Comparison of ENCODE assay signal across 19 cellular contexts in genomic region chr1:110465038-110465813, GRCh38. TPM values are rescaled to one million over a fixed set of nuclear protein-coding genes. Genes with fewer than 3 reads are reported as not detected.
DNase-seq lines count a peak whose midpoint lies in the region; ATAC-seq, FAIRE-seq and TF ChIP-seq lines count a peak whose summit lies in the region.
"Had no signal": no experiment of that assay in that cellular context is flagged by ENCODE, and none has a peak within 500 bp of the region (broad histone marks: within the 10 kb centered on the region; RNA-seq: fewer than 3 reads in every experiment).

No MANE protein-coding gene starts in this region.

- H3K27me3 Mint-ChIP-seq in neural progenitor cell (ENCODE audit: insufficient read depth, low read depth) (peaks cover 8% of the 10 kb centered on the region), CD14-positive monocyte (ENCODE audit: low read depth in 3 of 3) (peaks cover 2 to 5% (median 4%) of the 10 kb centered on the region in 3 donors)

- H3K27ac Mint-ChIP-seq in neural progenitor cell: peak overlapping the region; percentile 78
- peak overlapping the region in 1 of 7 donors; percentile 52 for H3K27ac Mint-ChIP-seq in CD14-positive monocyte
- H3K27ac Mint-ChIP-seq: activated CD4-positive, alpha-beta T cell treated with anti-CD3 and anti-CD28 coated beads for 36 hours; activated naive CD4-positive, alpha-beta T cell treated with anti-CD3 and anti-CD28 coated beads for 36 hours; immature natural killer cell had no signal

- TF ChIP-seq CTCF in DND-41 (IDR thresholded peaks at IDR 0.05; ENCODE audit: borderline replicate concordance, extremely low read depth, low read length, poor library complexity, severe bottlenecking): peak; percentile 10
- no peak for TF ChIP-seq CTCF in bronchial epithelial cell (IDR thresholded peaks at IDR 0.05; ENCODE audit: insufficient read depth, low read length, severe bottlenecking)
- TF ChIP-seq CTCF in neural progenitor cell (IDR thresholded peaks at IDR 0.05): no peak
- no peak for TF ChIP-seq CTCF in CD14-positive monocyte (IDR thresholded peaks at IDR 0.05)

- no peak overlapping the region for H3K27ac ChIP-seq in DND-41 (ENCODE audit: low read length)
- no peak overlapping the region for H3K27ac ChIP-seq in neural progenitor cell
- H3K27ac ChIP-seq: colonic mucosa, right atrium auricular region had no signal

- H3K4me3 ChIP-seq in DND-41 (ENCODE audit: low read depth in 1 of 2, low read length in 2 of 2) (no peak overlapping the region), bronchial epithelial cell (ENCODE audit: low read depth, low read length) (no peak overlapping the region), neural progenitor cell (no peak overlapping the region)
- H3K4me3 ChIP-seq: colonic mucosa, right atrium auricular region had no signal

- intact Hi-C loops in CD14-positive monocyte (cut with micrococcal nuclease): loop anchor here in 1 of 2 donors (10.0 kb wide), 1 partner anchor 150 kb away; no protein-coding TSS in a partner anchor

- H3K4me2 ChIP-seq in DND-41 (ENCODE audit: insufficient read depth, low read length): no peak overlapping the region
- H3K4me2 ChIP-seq in neural progenitor cell: no peak overlapping the region

- peaks cover 8% of the 10 kb centered on the region for H3K4me1 Mint-ChIP-seq in neural progenitor cell
- H3K4me1 Mint-ChIP-seq in CD14-positive monocyte: no peaks in the 10 kb centered on the region
- H3K4me1 Mint-ChIP-seq: activated CD4-positive, alpha-beta T cell treated with anti-CD3 and anti-CD28 coated beads for 36 hours; immature natural killer cell; neural crest cell had no signal

- no peaks in the 10 kb centered on the region for H3K9me3 Mint-ChIP-seq in neural progenitor cell
- H3K9me3 Mint-ChIP-seq in CD14-positive monocyte: no peaks in the 10 kb centered on the region
- H3K9me3 Mint-ChIP-seq: activated naive CD4-positive, alpha-beta T cell treated with anti-CD3 and anti-CD28 coated beads for 36 hours; immature natural killer cell; neural crest cell had no signal

- H4K20me1 ChIP-seq in DND-41 (ENCODE audit: insufficient read depth, low read length) (no peaks in the 10 kb centered on the region), neural progenitor cell (ENCODE audit: low read depth) (no peaks in the 10 kb centered on the region)

- H3K4me1 ChIP-seq in DND-41 (ENCODE audit: insufficient read depth, low read length) (no peaks in the 10 kb centered on the region), neural progenitor cell (peaks cover 3% of the 10 kb centered on the region)
- H3K4me1 ChIP-seq: colonic mucosa had no signal

- H3K9ac ChIP-seq in DND-41 (ENCODE audit: low read depth, low read length) (no peak overlapping the region), neural progenitor cell (no peak overlapping the region)

- H3K36me3 ChIP-seq in DND-41 (ENCODE audit: insufficient read depth, low read length) (no peaks in the 10 kb centered on the region), bronchial epithelial cell (ENCODE audit: control insufficient read depth, insufficient read depth, low read length) (no peaks in the 10 kb centered on the region), neural progenitor cell (no peaks in the 10 kb centered on the region)
- H3K36me3 ChIP-seq: colonic mucosa, right atrium auricular region had no signal

- H3K79me2 ChIP-seq in DND-41 (ENCODE audit: insufficient read depth, low read length) (no peaks in the 10 kb centered on the region), neural progenitor cell (ENCODE audit: low read depth) (no peaks in the 10 kb centered on the region)

- TF ChIP-seq POLR2A in GM12892 (IDR thresholded peaks at IDR 0.05; ENCODE audit: low read depth, low read length): no peak

- H3K4me3 Mint-ChIP-seq in neural progenitor cell: no peak overlapping the region
- no peak overlapping the region for H3K4me3 Mint-ChIP-seq in CD14-positive monocyte
- H3K4me3 Mint-ChIP-seq: activated CD4-positive, alpha-beta T cell treated with anti-CD3 and anti-CD28 coated beads for 36 hours; activated naive CD4-positive, alpha-beta T cell treated with anti-CD3 and anti-CD28 coated beads for 36 hours; immature natural killer cell; neural crest cell had no signal

- DNase-seq in DND-41 (no peak), NCI-H524 (lab: John Stamatoyannopoulos, UW) (peak; percentile 75 to 86), bronchial epithelial cell (ENCODE audit: low read depth) (peak; percentile 79), neural progenitor cell (ENCODE audit: low spot score) (no peak), GM12892 (ENCODE audit: insufficient read length) (no peak), CD14-positive monocyte (ENCODE audit: low spot score) (no peak), OCI-M1 (lab: John Stamatoyannopoulos, UW) (no peak)
- DNase-seq: activated CD4-positive, alpha-beta T cell treated with anti-CD3 and anti-CD28 coated beads for 36 hours; activated CD8-positive, alpha-beta memory T cell treated with anti-CD3 and anti-CD28 coated beads, Interleukin-2, amount 50 U/mL, for 48 hours; activated naive CD4-positive, alpha-beta T cell treated with anti-CD3 and anti-CD28 coated beads for 36 hours; colonic mucosa; immature natural killer cell; stimulated activated CD4-positive, alpha-beta T cell treated with anti-CD3 and anti-CD28 coated beads, Interleukin-1b, Interleukin-23, amount 100 ng/mL, for 48 hours; substantia nigra; T1000 had no signal

- FAIRE-seq in bronchial epithelial cell (lab: Jason Lieb, UNC) (no peak), GM12892 (lab: Jason Lieb, UNC) (no peak)

- ATAC-seq in DND-41 (ENCODE audit: insufficient read depth, low read depth) (no peak), GM21381 (IDR thresholded peaks at IDR 0.05; ENCODE audit: unreplicated experiment) (no peak)
- ATAC-seq: activated CD4-positive, alpha-beta T cell treated with anti-CD3 and anti-CD28 coated beads for 36 hours had no signal

- no peaks in the 10 kb centered on the region for H3F3A ChIP-seq in neural progenitor cell (ENCODE audit: low read depth)

- no peaks in the 10 kb centered on the region for H3K9me3 ChIP-seq in DND-41 (ENCODE audit: insufficient read depth, low read length, severe bottlenecking)
- H3K9me3 ChIP-seq in neural progenitor cell (ENCODE audit: low read depth): no peaks in the 10 kb centered on the region
- H3K9me3 ChIP-seq: colonic mucosa, right atrium auricular region had no signal

- peaks cover 24% of the 10 kb centered on the region for H3K27me3 ChIP-seq in DND-41 (ENCODE audit: insufficient read depth, low read length, poor library complexity)
- H3K27me3 ChIP-seq in bronchial epithelial cell (ENCODE audit: control insufficient read depth, insufficient read depth, low read length): no peaks in the 10 kb centered on the region
- no peaks in the 10 kb centered on the region for H3K27me3 ChIP-seq in neural progenitor cell
- H3K27me3 ChIP-seq: colonic mucosa, right atrium auricular region had no signal

- H3K36me3 Mint-ChIP-seq in neural progenitor cell (no peaks in the 10 kb centered on the region), CD14-positive monocyte (no peaks in the 10 kb centered on the region)
- H3K36me3 Mint-ChIP-seq: immature natural killer cell had no signal

- H2AFZ ChIP-seq in DND-41 (ENCODE audit: low read depth, low read length) (no peak overlapping the region), neural progenitor cell (replicated peaks) (no peak overlapping the region)

RNA-seq across cellular contexts. Expression of gene PROK1, which starts 14.3 kb away (rescaled TPM):
- total RNA-seq in bronchial epithelial cell: not detected in 2 replicates
- total RNA-seq in neural progenitor cell (ENCODE audit: low replicate concordance): 0.12 TPM in 1 of 2 replicates, not detected in the other
- not detected for polyA plus RNA-seq in GM12892 (2012; ENCODE audit: missing spikeins)
- not detected for polyA plus RNA-seq in CD14-positive monocyte
- total RNA-seq: activated CD4-positive, alpha-beta T cell treated with anti-CD3 and anti-CD28 coated beads for 36 hours; activated naive CD4-positive, alpha-beta T cell treated with anti-CD3 and anti-CD28 coated beads for 36 hours; colonic mucosa; neural crest cell; SK-MEL-5 had no signal
- polyA plus RNA-seq: immature natural killer cell had no signal

RNA-seq across cellular contexts. Expression of gene KCNA10, which starts 53.7 kb away (rescaled TPM):
- not detected in 2 replicates for total RNA-seq in bronchial epithelial cell
- not detected in 2 replicates for total RNA-seq in neural progenitor cell (ENCODE audit: low replicate concordance)
- not detected for polyA plus RNA-seq in GM12892 (2012; ENCODE audit: missing spikeins)
- not detected for polyA plus RNA-seq in CD14-positive monocyte
- total RNA-seq: activated CD4-positive, alpha-beta T cell treated with anti-CD3 and anti-CD28 coated beads for 36 hours; activated naive CD4-positive, alpha-beta T cell treated with anti-CD3 and anti-CD28 coated beads for 36 hours; colonic mucosa; neural crest cell; right atrium auricular region; SK-MEL-5 had no signal
- polyA plus RNA-seq: immature natural killer cell had no signal

RNA-seq across cellular contexts. Expression of gene LAMTOR5, which starts 57.7 kb away (rescaled TPM):
- total RNA-seq in bronchial epithelial cell (29.5 and 73.7 TPM in 2 replicates), neural progenitor cell (ENCODE audit: low replicate concordance) (34.4 and 46.8 TPM in 2 replicates)
- polyA plus RNA-seq in GM12892 (2012; ENCODE audit: missing spikeins): 365 TPM
- 100 to 1,000 TPM; 368 to 420 TPM for polyA plus RNA-seq in CD14-positive monocyte

Comparison
In these comparisons a context has a peak if more than half of its experiments do, and no peak if none do; other contexts are left out.
1. DNase-seq: peak in NCI-H524 (2 of 2) and bronchial epithelial cell (single experiment); none in DND-41 (single experiment), neural progenitor cell (single experiment), GM12892 (single experiment), CD14-positive monocyte (single experiment) and OCI-M1 (single experiment).